In genomic region chr7:46628389-46628788, GRCh38 we compare ENCODE assay signal across 19 cellular contexts.
"Had no signal": no experiment of that assay in that cellular context is flagged by ENCODE, and none has a peak within 500 bp of the region (broad histone marks: within the 10 kb centered on the region; RNA-seq: fewer than 3 reads in every experiment).

No MANE protein-coding gene starts in this region.

- H3K9me3 ChIP-seq: left ventricle myocardium inferior, pancreas, prostate gland, spleen, suprapubic skin, thoracic aorta, tibial artery, vagina had no signal

- H3K4me1 ChIP-seq: left ventricle myocardium inferior, pancreas, prostate gland, spleen, suprapubic skin, tibial artery, vagina had no signal

- H3K79me2 ChIP-seq: hepatocyte had no signal

- H2AFZ ChIP-seq: hepatocyte had no signal

- H3K27me3 ChIP-seq: hepatocyte, pancreas, spleen, suprapubic skin, tibial artery, vagina had no signal

- H3K36me3 ChIP-seq: left ventricle myocardium inferior, pancreas, prostate gland, spleen, suprapubic skin, thoracic aorta, tibial artery, vagina had no signal

- H3K4me3 ChIP-seq: hepatocyte, left ventricle myocardium inferior, lung, pancreas, prostate gland, skin epidermis, spleen, suprapubic skin, thoracic aorta, tibial artery, vagina had no signal

- DNase-seq: islet precursor cell; left ventricle myocardium inferior; naive thymus-derived CD8-positive, alpha-beta T cell; nucleus accumbens; pancreas; posterior cingulate gyrus; retina; right cardiac atrium; spleen; stimulated activated CD4-positive, alpha-beta T cell treated with anti-CD3 and anti-CD28 coated beads, Interleukin-4, amount 100 ng/mL, for 24 hours; stimulated activated naive CD4-positive, alpha-beta T cell; tibial artery had no signal

- H3K27ac ChIP-seq: hepatocyte, left ventricle myocardium inferior, pancreas, prostate gland, spleen, suprapubic skin, thoracic aorta, tibial artery, vagina had no signal

- H3K4me2 ChIP-seq: hepatocyte had no signal
